22 cellular contexts compared by ENCODE assay signal in the genomic region with DNA sequence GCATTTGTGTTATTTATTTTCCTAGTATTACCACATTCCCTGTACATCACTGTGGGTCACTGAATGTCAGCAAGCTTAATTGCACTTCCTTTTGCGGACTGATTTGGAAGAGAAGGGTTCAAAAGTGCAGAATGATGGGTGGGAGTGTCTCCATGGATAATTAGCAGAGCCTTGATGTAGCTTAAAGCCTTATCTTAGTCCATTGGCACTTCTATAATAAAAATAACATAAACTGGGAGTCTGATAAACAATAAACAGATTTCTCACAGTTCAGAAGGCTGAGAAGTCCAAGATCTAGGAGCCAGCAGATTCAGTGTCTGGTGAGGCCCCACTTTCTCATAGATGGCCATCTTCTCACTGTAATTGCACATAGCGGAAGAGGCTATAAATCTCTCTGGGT.
DNase-seq lines count a peak whose midpoint lies in the region; ATAC-seq and TF ChIP-seq lines count a peak whose summit lies in the region.
"Had no signal": no experiment of that assay in that cellular context is flagged by ENCODE, and none has a peak within 500 bp of the region (broad histone marks: within the 10 kb centered on the region; RNA-seq: fewer than 3 reads in every experiment).

No MANE protein-coding gene starts in this region.

- POLR2A ChIA-PET in HEK293 (lab: Yijun Ruan, JAX) = no interaction called here

- no peaks in the 10 kb centered on the region for H3K9me3 ChIP-seq in HEK293 (ENCODE audit: control insufficient read depth, insufficient read depth, low read depth, low read length)
- H3K9me3 ChIP-seq: BE2C, BLaER1 had no signal

- H3K27ac ChIP-seq in HEK293 (ENCODE audit: extremely low read depth, low read depth, low read length) = no peak overlapping the region
- H3K27ac ChIP-seq: BLaER1 had no signal

- ATAC-seq in HG03442 (IDR thresholded peaks at IDR 0.05; ENCODE audit: unreplicated experiment) = no peak
- ATAC-seq: GM12878 had no signal

- no peak overlapping the region for H3K4me3 ChIP-seq in HEK293 (ENCODE audit: low read depth, low read length)
- H3K4me3 ChIP-seq: BLaER1, GM12878 had no signal

- TF ChIP-seq CTCF in HEK293 (tag by site-specific recombination; IDR thresholded peaks at IDR 0.05) = no peak

- H3K36me3 ChIP-seq in HEK293 (ENCODE audit: control insufficient read depth in 2 of 2, insufficient read depth in 1 of 2, low read length in 2 of 2) = no peaks in the 10 kb centered on the region
- H3K36me3 ChIP-seq: BE2C, BLaER1 had no signal

- peaks cover 14% of the 10 kb centered on the region; the same call in 1 of the 2 replicates for H3K4me1 ChIP-seq in HEK293 (ENCODE audit: control insufficient read depth, insufficient read depth, low read length)
- H3K4me1 ChIP-seq: BE2C, BLaER1 had no signal

- DNase-seq in NCI-H82 treated with DMSO at 0.1 percent for 48 hours (lab: John Stamatoyannopoulos, UW; ENCODE audit: unreplicated experiment) (peak; percentile 15), NCI-H82 (lab: John Stamatoyannopoulos, UW) (no peak), NCI-H69 (lab: John Stamatoyannopoulos, UW) (peak; percentile 42)
- DNase-seq: 8988T; ACHN; BE2C; C1 segment of cervical spinal cord; CD4-positive, alpha-beta memory T cell; CD4-positive, CD25-positive, alpha-beta regulatory T cell; CD8-positive, alpha-beta memory T cell; COR-L47; DMS 273 treated with DMSO at 0.1 percent for 48 hours; DMS153; DMS53; DMS79; DND-41; EL; GDM1 had no signal

- CTCF ChIA-PET in HEK293 (lab: Yijun Ruan, JAX) = no interaction called here

TF ChIP-seq in HEK293, 187 proteins besides CTCF, POLR2A, EP300 and RAD21:
- TF ChIP-seq ZNF121 (tag by site-specific recombination; IDR thresholded peaks at IDR 0.05) (no peak), TRIM28 (IDR thresholded peaks at IDR 0.05; ENCODE audit: borderline replicate concordance, low read length) (peak; percentile 61; the same call in 1 of the 2 replicates), ZFP41 (tag by site-specific recombination; IDR thresholded peaks at IDR 0.05; ENCODE audit: borderline replicate concordance) (no peak), ZNF133 (tag by site-specific recombination; IDR thresholded peaks at IDR 0.05) (no peak), RBAK (tag by site-specific recombination; IDR thresholded peaks at IDR 0.05) (no peak), ZNF707 (tag by site-specific recombination; IDR thresholded peaks at IDR 0.05) (no peak), TCF7L2 (IDR thresholded peaks at IDR 0.05; ENCODE audit: borderline replicate concordance, low read depth, low read length) (peak; percentile 84), ZNF366 (tag by site-specific recombination; conservative IDR thresholded peaks at IDR 0.05) (no peak), ZNF426 (tag by site-specific recombination; IDR thresholded peaks at IDR 0.05) (no peak), GLIS2 (tag by site-specific recombination; IDR thresholded peaks at IDR 0.05) (no peak)
